Comparison of ENCODE assay signal across 17 cellular contexts in genomic region chr2:175234650-175235049, GRCh38. TPM values are rescaled to one million over a fixed set of nuclear protein-coding genes. Genes with fewer than 3 reads are reported as not detected.
DNase-seq lines count a peak whose midpoint lies in the region; ATAC-seq, FAIRE-seq and TF ChIP-seq lines count a peak whose summit lies in the region.
"Had no signal": no experiment of that assay in that cellular context is flagged by ENCODE, and none has a peak within 500 bp of the region (broad histone marks: within the 10 kb centered on the region; RNA-seq: fewer than 3 reads in every experiment).

No MANE protein-coding gene starts in this region.

- no peaks in the 10 kb centered on the region; the same call in 2 of the 3 replicates for H3K9me3 ChIP-seq in GM12878 (replicated peaks; ENCODE audit: control insufficient read depth, insufficient read depth, low read length)

- WGBS in GM12878 (ENCODE audit: insufficient coverage, insufficient replicate concordance, low lambda C conversion rate, missing lambda C conversion rate), result 26% methylated on average over 2 of the region's 2 CpGs

- no peak overlapping the region for H3K4me2 ChIP-seq in GM12878 (ENCODE audit: control insufficient read depth, insufficient read depth)

- POLR2A ChIA-PET in GM12878 (lab: Charles Lee), result no interaction called here

- no peak for TF ChIP-seq EP300 in GM12878 (IDR thresholded peaks at IDR 0.05; ENCODE audit: borderline replicate concordance in 1 of 2, control insufficient read depth in 1 of 2, low read depth in 2 of 2, low read length in 2 of 2)

- no peak overlapping the region for H3K4me3 ChIP-seq in GM12878

- TF ChIP-seq POLR2A in GM12878 (IDR thresholded peaks at IDR 0.05; ENCODE audit: low read depth, low read length), result no peak

- intact Hi-C loops in GM12878 (cut with micrococcal nuclease; ENCODE audit: unreplicated experiment), result no loop called here

- no peak for TF ChIP-seq CTCF in GM12878 (IDR thresholded peaks at IDR 0.05 in 2 of 3, conservative IDR thresholded peaks at IDR 0.05 in 1 of 3; ENCODE audit: control insufficient read depth in 2 of 3, extremely low read depth in 1 of 3, insufficient read depth in 1 of 3, low read depth in 3 of 3, low read length in 3 of 3)

- no peak for FAIRE-seq in GM12878 (lab: Jason Lieb, UNC)
- FAIRE-seq: urothelium cell line had no signal

- CTCF ChIA-PET in GM12878 (lab: Yijun Ruan, JAX), result interaction anchor here (1.1 kb wide), 1 partner anchor 17 kb away, joined by 6 read pairs; no protein-coding TSS in a partner anchor

- H3K79me2 ChIP-seq in GM12878 (ENCODE audit: control insufficient read depth, insufficient read depth, low read length), result no peaks in the 10 kb centered on the region

- in situ Hi-C loops in GM12878 (cut with MboI), result no loop called here

- DNase-seq in GM12878 (ENCODE audit: low read depth, low spot score), result no peak
- no peak for DNase-seq in SIG-M5 (lab: John Stamatoyannopoulos, UW)
- no peak for DNase-seq in NCI-H1417 (lab: John Stamatoyannopoulos, UW)
- DNase-seq in germinal center (ENCODE audit: low spot score), result no peak
- no peak for DNase-seq in AML-193 (lab: John Stamatoyannopoulos, UW)
- DNase-seq: activated CD4-positive, CD25-positive, alpha-beta regulatory T cell treated with anti-CD3 and anti-CD28 coated beads, Interleukin-2, amount 50 U/mL, for 72 hours; activated CD8-positive, alpha-beta memory T cell treated with anti-CD3 and anti-CD28 coated beads, Interleukin-2, amount 50 U/mL, for 48 hours; effector memory CD8-positive, alpha-beta T cell; NCI-H1092 treated with DMSO at 0.1 percent for 48 hours; nephron progenitor cell; stimulated activated CD4-positive, alpha-beta T cell treated with anti-CD3 and anti-CD28 coated beads, Interleukin-4, amount 100 ng/mL, for 24 hours; T-helper 1 cell had no signal

- no peaks in the 10 kb centered on the region for H3K36me3 ChIP-seq in GM12878 (ENCODE audit: control insufficient read depth in 2 of 2, insufficient read depth in 2 of 2, low read length in 1 of 2)

- BruUV-seq in GM12878 (replicated peaks; lab: Mats Ljungman, UMichigan), result no TSS peak

- RAD21 ChIA-PET in GM12878 (lab: Charles Lee; ENCODE audit: unreplicated experiment), result interaction anchor here (1.4 kb wide), 1 partner anchor 17 kb away, joined by 4 read pairs; no protein-coding TSS in a partner anchor

- H2AFZ ChIP-seq in GM12878 (ENCODE audit: control insufficient read depth, low read depth, low read length), result no peak overlapping the region

- no peaks in the 10 kb centered on the region; a peak in 1 of 4 replicates for H3K27me3 ChIP-seq in GM12878 (replicated peaks in 1 of 2; ENCODE audit: control insufficient read depth in 2 of 2, insufficient read depth in 2 of 2, low read length in 1 of 2)

- H3K27ac ChIP-seq in GM12878 (ENCODE audit: control insufficient read depth, insufficient read depth), result no peak overlapping the region

- H4K20me1 ChIP-seq in GM12878 (ENCODE audit: control insufficient read depth, insufficient read depth), result no peaks in the 10 kb centered on the region

- ATAC-seq in GM18511 (IDR thresholded peaks at IDR 0.05; ENCODE audit: unreplicated experiment), result peak; percentile 76
- peak; percentile 80 for ATAC-seq in GM21576 (IDR thresholded peaks at IDR 0.05; ENCODE audit: unreplicated experiment)
- peak; percentile 83 for ATAC-seq in HG03354 (IDR thresholded peaks at IDR 0.05; ENCODE audit: poor library complexity, severe bottlenecking, unreplicated experiment)
- ATAC-seq in GM12878, result peak; percentile 80
- ATAC-seq: effector memory CD8-positive, alpha-beta T cell; stimulated activated effector memory CD8-positive, alpha-beta T cell treated with anti-CD3 and anti-CD28 coated beads, Interleukin-12 subunit alpha, Interleukin-12 subunit beta, amount 100 ng/mL, for 72 hours had no signal

- no peak overlapping the region for H3K9ac ChIP-seq in GM12878 (ENCODE audit: control insufficient read depth, insufficient read depth, low read length)

- H3K4me1 ChIP-seq in GM12878 (ENCODE audit: control insufficient read depth, insufficient read depth, low read length), result no peaks in the 10 kb centered on the region

- TF ChIP-seq RAD21 in GM12878 (IDR thresholded peaks at IDR 0.05; ENCODE audit: insufficient read depth, low read depth, low read length), result no peak

- SMC1A ChIA-PET in GM12878 (lab: Charles Lee; ENCODE audit: uncharacterized antibody, unreplicated experiment), result interaction anchor here (0.9 kb wide), 1 partner anchor 17 kb away, joined by 3 read pairs; no protein-coding TSS in a partner anchor

TF ChIP-seq in GM12878, 131 proteins besides CTCF, POLR2A, EP300 and RAD21:
- TF ChIP-seq SPI1 (IDR thresholded peaks at IDR 0.05; ENCODE audit: borderline replicate concordance, insufficient read depth, low read depth, low read length) (peak; percentile 93), GABPA (IDR thresholded peaks at IDR 0.05; ENCODE audit: low read depth) (no peak)

RNA-seq across cellular contexts. Expression of gene ATP5MC3, which starts 53.1 kb away (rescaled TPM):
- total RNA-seq in GM12878 (2013; cell fraction: nucleolus; rRNA removed), result 68.9 and 71.1 TPM in 2 replicates
- total RNA-seq in GM12878 (2014; rRNA removed), result 308 and 329 TPM in 2 replicates
- 330 and 378 TPM in 2 replicates for total RNA-seq in GM12878 (2014; rRNA removed; fragmentation: Illumina TruSeq; extraction: Trizol)
- 424 and 434 TPM in 2 replicates for total RNA-seq in GM12878 (2021)
- polyA plus RNA-seq in GM12878 (2011; ENCODE audit: low read depth), result 261 TPM
- polyA plus RNA-seq in GM12878 (2011; rRNA removed), result 1,196 and 1,341 TPM in 2 replicates
- polyA plus RNA-seq in GM12878 (2011; cell fraction: cytosol; rRNA removed), result 686 and 945 TPM in 2 replicates
- 343 and 385 TPM in 2 replicates for polyA plus RNA-seq in GM12878 (2011; cell fraction: nucleus; rRNA removed)
- 345 and 392 TPM in 2 replicates for polyA plus RNA-seq in GM12878 (2012)
- polyA plus RNA-seq in GM12878 (2014; fragmentation: Illumina TruSeq; extraction: Trizol), result 205 and 334 TPM in 2 replicates
- polyA plus RNA-seq in GM12878 (2014; fragmentation: Nextera tagmentation; extraction: Ambion mirVana), result 100 to 1,000 TPM; 643 to 716 TPM
- polyA plus RNA-seq in GM12878 (2014; rRNA removed), result 422 and 457 TPM in 2 replicates
- polyA plus RNA-seq in GM12878 (2016; fragmentation: Nextera tagmentation; extraction: Ambion mirVana), result 1,000 to 10,000 TPM; 1,121 to 1,181 TPM
- polyA minus RNA-seq in GM12878 (2011; rRNA and poly(A)+ RNA removed), result 333 and 340 TPM in 2 replicates
- polyA minus RNA-seq in GM12878 (2011; cell fraction: cytosol; rRNA and poly(A)+ RNA removed), result 92.2 and 96.0 TPM in 2 replicates
- 64.4 and 91.2 TPM in 2 replicates for polyA minus RNA-seq in GM12878 (2011; cell fraction: nucleus; rRNA and poly(A)+ RNA removed)
